8 cellular contexts compared by ENCODE assay signal in genomic region chr17:51166987-51167931, GRCh38. TPM values are rescaled to one million over a fixed set of nuclear protein-coding genes. Genes with fewer than 3 reads are reported as not detected.
DNase-seq lines count a peak whose midpoint lies in the region; ATAC-seq, FAIRE-seq and TF ChIP-seq lines count a peak whose summit lies in the region.

No MANE protein-coding gene starts in this region.

- in situ Hi-C loops in mammary epithelial cell (cut with MboI; ENCODE audit: low sequenced_read_pairs in 2 of 2): loop anchor here in 1 of 2 donors (25.0 kb wide), 1 partner anchor 330 kb away; the partner anchor contains the start of gene WFIKKN2

- peaks cover 18% of the 10 kb centered on the region for H3K4me1 ChIP-seq in mammary epithelial cell (ENCODE audit: insufficient read depth, low read length)

- dilution Hi-C loops in mammary epithelial cell (cut with HindIII; ENCODE audit: low sequenced_read_pairs): no loop called here

- H2AFZ ChIP-seq in mammary epithelial cell (ENCODE audit: low read depth, low read length): peak overlapping the region; percentile 81

- DNase-seq in GM12892 (ENCODE audit: insufficient read length): peak; percentile 86
- DNase-seq in NB4 (ENCODE audit: low read depth): peak; percentile 77
- DNase-seq in UCSD-AML1 (lab: John Stamatoyannopoulos, UW; ENCODE audit: unreplicated experiment): peak; percentile 80
- DNase-seq in mammary epithelial cell: peak; percentile 36
- peak; percentile 80 for DNase-seq in stimulated activated CD4-positive, alpha-beta T cell treated with anti-CD3 and anti-CD28 coated beads, Interleukin-2, amount 100 ng/mL, for 24 hours
- no peak for DNase-seq in NCI-H1048 (lab: John Stamatoyannopoulos, UW)

- peak overlapping the region; percentile 84 for H3K4me2 ChIP-seq in mammary epithelial cell (ENCODE audit: insufficient read depth, low read depth, low read length)

- no peaks in the 10 kb centered on the region for H3K27me3 ChIP-seq in mammary epithelial cell (ENCODE audit: insufficient read depth, low read length)
- no peaks in the 10 kb centered on the region for H3K27me3 ChIP-seq in layer of hippocampus (ENCODE audit: control insufficient read depth, insufficient read depth, low read length)

- peak overlapping the region; percentile 77 for H3K9ac ChIP-seq in mammary epithelial cell (ENCODE audit: insufficient read depth, low read length)

- H3K27ac ChIP-seq in mammary epithelial cell (ENCODE audit: insufficient read depth, low read depth, low read length) (peak overlapping the region; percentile 72), layer of hippocampus (ENCODE audit: low read depth, low read length) (peak overlapping the region; percentile 93)

- H4K20me1 ChIP-seq in mammary epithelial cell (ENCODE audit: insufficient read depth, low read length): no peaks in the 10 kb centered on the region

- FAIRE-seq in GM12892 (lab: Jason Lieb, UNC): peak; percentile 63

- TF ChIP-seq POLR2A in GM12892 (IDR thresholded peaks at IDR 0.05; ENCODE audit: low read depth, low read length): no peak
- peak; percentile 21 for TF ChIP-seq POLR2A in NB4 (IDR thresholded peaks at IDR 0.05; ENCODE audit: extremely low read depth, insufficient read length)

- intact Hi-C loops in mammary epithelial cell (cut with micrococcal nuclease): loop anchor here (1.0 to 5.0 kb wide), 2 partner anchors 45 to 92 kb away; partner anchors contain the start of gene SPAG9

- TF ChIP-seq CTCF in NB4 (IDR thresholded peaks at IDR 0.05; ENCODE audit: low read depth, low read length): peak; percentile 74
- peak; percentile 31 to 79 for TF ChIP-seq CTCF in mammary epithelial cell (conservative IDR thresholded peaks at IDR 0.05 in 1 of 2, IDR thresholded peaks at IDR 0.05 in 1 of 2; ENCODE audit: extremely low read depth in 1 of 2, insufficient read depth in 1 of 2, low read depth in 1 of 2, low read length in 2 of 2)

- ATAC-seq in HG02610 (IDR thresholded peaks at IDR 0.05; ENCODE audit: unreplicated experiment): peak; percentile 35

- CTCF ChIA-PET in mammary epithelial cell (lab: Charles Lee; ENCODE audit: low non-redundant PET): no interaction called here

- H3K4me3 ChIP-seq in NB4 (ENCODE audit: low read depth, low read length) (peak overlapping the region; percentile 89), mammary epithelial cell (replicated peaks in 1 of 3; ENCODE audit: insufficient read depth in 1 of 3, low read depth in 2 of 3, low read length in 3 of 3) (peak overlapping the region; percentile 75 to 99 (median 93))

- WGBS in mammary epithelial cell (ENCODE audit: low coverage, missing lambda C conversion rate): 39% methylated on average over 15 of the region's 42 CpGs

- peaks cover 45% of the 10 kb centered on the region for H3K79me2 ChIP-seq in mammary epithelial cell (ENCODE audit: insufficient read depth, low read length)

- BruUV-seq in mammary epithelial cell (replicated peaks; lab: Mats Ljungman, UMichigan): TSS peak; percentile 53

- H3K9me3 ChIP-seq in mammary epithelial cell (replicated peaks; ENCODE audit: insufficient read depth, low read length): no peaks in the 10 kb centered on the region

- H3K36me3 ChIP-seq in mammary epithelial cell (ENCODE audit: insufficient read depth, low read length): peaks cover 34% of the 10 kb centered on the region

RNA-seq across cellular contexts. Expression of gene NME2, which starts 1.0 kb away (rescaled TPM):
- polyA plus RNA-seq in GM12892 (2012; ENCODE audit: missing spikeins): 1,053 TPM
- total RNA-seq in mammary epithelial cell: 100 to 1,000 TPM; 469 to 832 TPM
- polyA plus RNA-seq in mammary epithelial cell: 999 TPM
- polyA minus RNA-seq in mammary epithelial cell: 274 TPM

RNA-seq across cellular contexts. Expression of gene NME1, which starts 13.9 kb away (rescaled TPM):
- polyA plus RNA-seq in GM12892 (2012; ENCODE audit: missing spikeins): 311 TPM
- total RNA-seq in mammary epithelial cell: 100 to 1,000 TPM in 1 of 2 donors, 10 to 100 TPM in 1; 47.7 to 180 TPM
- 392 TPM for polyA plus RNA-seq in mammary epithelial cell
- 43.2 TPM for polyA minus RNA-seq in mammary epithelial cell

RNA-seq across cellular contexts. Expression of gene SPAG9, which starts 46.6 kb away (rescaled TPM):
- polyA plus RNA-seq in GM12892 (2012; ENCODE audit: missing spikeins): 27.0 TPM
- 10 to 100 TPM; 80.4 to 95.3 TPM for total RNA-seq in mammary epithelial cell
- 24.0 TPM for polyA plus RNA-seq in mammary epithelial cell
- 90.9 TPM for polyA minus RNA-seq in mammary epithelial cell
